6 cellular contexts compared by ENCODE assay signal in genomic region chr6:148091394-148091793, GRCh38.
"Had no signal": no experiment of that assay in that cellular context is flagged by ENCODE, and none has a peak within 500 bp of the region (broad histone marks: within the 10 kb centered on the region; RNA-seq: fewer than 3 reads in every experiment).

No MANE protein-coding gene starts in this region.

- H3K27ac ChIP-seq: HL-60, KMS-11 had no signal

- H3K4me3 ChIP-seq: K562 had no signal

- DNase-seq: IMR-90, KBM-7, KG1 had no signal
